ENCODE assay signal across 11 cellular contexts in the genomic region with DNA sequence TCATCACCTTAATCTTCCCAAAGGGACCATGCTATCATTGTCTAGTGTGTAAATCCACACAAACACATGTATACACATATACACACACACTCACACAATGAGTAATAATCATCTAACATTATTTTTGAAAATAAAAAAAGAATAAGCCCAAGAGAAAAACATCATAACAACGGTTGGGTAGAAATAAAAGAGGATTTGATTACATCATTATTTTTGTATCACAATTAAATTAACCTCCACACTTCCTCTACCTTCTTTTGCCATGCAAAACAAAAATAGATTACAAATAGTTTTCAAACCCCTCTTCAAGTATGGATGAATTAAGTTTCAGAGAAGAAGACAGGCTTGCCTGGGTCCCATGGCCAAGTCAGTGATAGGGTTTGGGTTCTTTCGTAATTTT.
"Had no signal": no experiment of that assay in that cellular context is flagged by ENCODE, and none has a peak within 500 bp of the region (broad histone marks: within the 10 kb centered on the region; RNA-seq: fewer than 3 reads in every experiment).

No MANE protein-coding gene starts in this region.

- DNase-seq: GM23248, GOT3, H7, H9, HCEC 1CT, HFFc6 had no signal

- FAIRE-seq: H1, H54 had no signal

- H3K4me1 ChIP-seq: HAP-1 had no signal

- H3K36me3 ChIP-seq: HAP-1 had no signal

- ATAC-seq: GM23338, HCT116 had no signal

- H3K9ac ChIP-seq: GM23248 had no signal

- H2AFZ ChIP-seq: GM23248, GM23338 had no signal

- H3K9me3 ChIP-seq: HAP-1 had no signal

- H3K27ac ChIP-seq: GM23248 had no signal

- H3K4me3 ChIP-seq: GM23248, GM23338, HAP-1 had no signal

- H3K4me2 ChIP-seq: GM23338 had no signal
